Comparison of ENCODE assay signal across 1 cellular context in genomic region chr5:67807116-67807888, GRCh38.
TF ChIP-seq lines count a peak whose summit lies in the region.

No MANE protein-coding gene starts in this region.

TF ChIP-seq in GM12878, 131 proteins besides CTCF, POLR2A, EP300 and RAD21 (continued from another document):
- TF ChIP-seq ZBTB40 (IDR thresholded peaks at IDR 0.05; ENCODE audit: borderline replicate concordance) (no peak), ZNF384 (IDR thresholded peaks at IDR 0.05; ENCODE audit: borderline replicate concordance, low read depth, low read length) (no peak), MXI1 (IDR thresholded peaks at IDR 0.05; ENCODE audit: low read depth, low read length) (peak; percentile 40; the same call in 1 of the 2 replicates)
TF ChIP-seq in GM12878: peak in this region for 23.
